Comparison of ENCODE assay signal across 2 cellular contexts in the genomic region with DNA sequence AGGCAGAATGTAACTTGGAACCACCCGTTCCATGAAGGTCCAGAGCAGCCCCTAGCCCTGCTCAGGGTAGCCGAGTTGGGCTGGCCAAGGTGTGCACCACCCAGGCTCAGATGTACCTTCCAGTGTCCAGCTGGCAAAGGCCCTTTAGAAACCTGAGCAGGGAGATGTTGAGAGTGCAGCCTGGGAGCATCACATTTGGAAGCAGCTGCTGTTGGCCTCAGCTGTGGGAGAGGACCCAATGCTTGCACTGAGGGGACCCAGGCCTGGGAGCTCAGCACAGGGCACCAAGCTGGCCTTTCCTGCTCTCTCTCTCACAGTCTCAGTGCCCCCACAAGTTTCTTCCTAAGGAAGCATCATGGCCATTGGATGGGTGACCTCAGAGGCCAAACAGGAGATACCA.
TF ChIP-seq lines count a peak whose summit lies in the region.

No MANE protein-coding gene starts in this region.

TF ChIP-seq in HepG2, 621 proteins besides CTCF, POLR2A, EP300 and RAD21:
- TF ChIP-seq, protein P1, sequence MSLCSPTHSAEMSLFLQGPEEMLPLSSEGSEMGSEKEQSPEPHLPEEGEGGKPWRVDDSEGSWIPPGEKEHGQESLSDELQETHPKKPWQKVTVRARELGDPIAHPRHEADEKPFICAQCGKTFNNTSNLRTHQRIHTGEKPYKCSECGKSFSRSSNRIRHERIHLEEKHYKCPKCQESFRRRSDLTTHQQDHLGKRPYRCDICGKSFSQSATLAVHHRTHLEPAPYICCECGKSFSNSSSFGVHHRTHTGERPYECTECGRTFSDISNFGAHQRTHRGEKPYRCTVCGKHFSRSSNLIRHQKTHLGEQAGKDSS (CRISPR knock-in tag; IDR thresholded peaks at IDR 0.05; ENCODE audit: borderline replicate concordance, low read depth) = no peak
- TF ChIP-seq KDM2A (CRISPR knock-in tag; IDR thresholded peaks at IDR 0.05; ENCODE audit: borderline replicate concordance, low read depth) (no peak), NCOA2 (CRISPR knock-in tag; IDR thresholded peaks at IDR 0.05) (no peak), RXRB (CRISPR knock-in tag; IDR thresholded peaks at IDR 0.05; ENCODE audit: borderline replicate concordance) (no peak), ZNF224 (CRISPR knock-in tag; IDR thresholded peaks at IDR 0.05) (no peak), HOXD1 (CRISPR knock-in tag; IDR thresholded peaks at IDR 0.05) (no peak), ZNF577 (CRISPR knock-in tag; IDR thresholded peaks at IDR 0.05; ENCODE audit: borderline replicate concordance, low read depth) (no peak)
- TF ChIP-seq, protein P2, sequence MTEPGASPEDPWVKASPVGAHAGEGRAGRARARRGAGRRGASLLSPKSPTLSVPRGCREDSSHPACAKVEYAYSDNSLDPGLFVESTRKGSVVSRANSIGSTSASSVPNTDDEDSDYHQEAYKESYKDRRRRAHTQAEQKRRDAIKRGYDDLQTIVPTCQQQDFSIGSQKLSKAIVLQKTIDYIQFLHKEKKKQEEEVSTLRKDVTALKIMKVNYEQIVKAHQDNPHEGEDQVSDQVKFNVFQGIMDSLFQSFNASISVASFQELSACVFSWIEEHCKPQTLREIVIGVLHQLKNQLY (CRISPR knock-in tag; IDR thresholded peaks at IDR 0.05) = no peak
- TF ChIP-seq, protein P3, sequence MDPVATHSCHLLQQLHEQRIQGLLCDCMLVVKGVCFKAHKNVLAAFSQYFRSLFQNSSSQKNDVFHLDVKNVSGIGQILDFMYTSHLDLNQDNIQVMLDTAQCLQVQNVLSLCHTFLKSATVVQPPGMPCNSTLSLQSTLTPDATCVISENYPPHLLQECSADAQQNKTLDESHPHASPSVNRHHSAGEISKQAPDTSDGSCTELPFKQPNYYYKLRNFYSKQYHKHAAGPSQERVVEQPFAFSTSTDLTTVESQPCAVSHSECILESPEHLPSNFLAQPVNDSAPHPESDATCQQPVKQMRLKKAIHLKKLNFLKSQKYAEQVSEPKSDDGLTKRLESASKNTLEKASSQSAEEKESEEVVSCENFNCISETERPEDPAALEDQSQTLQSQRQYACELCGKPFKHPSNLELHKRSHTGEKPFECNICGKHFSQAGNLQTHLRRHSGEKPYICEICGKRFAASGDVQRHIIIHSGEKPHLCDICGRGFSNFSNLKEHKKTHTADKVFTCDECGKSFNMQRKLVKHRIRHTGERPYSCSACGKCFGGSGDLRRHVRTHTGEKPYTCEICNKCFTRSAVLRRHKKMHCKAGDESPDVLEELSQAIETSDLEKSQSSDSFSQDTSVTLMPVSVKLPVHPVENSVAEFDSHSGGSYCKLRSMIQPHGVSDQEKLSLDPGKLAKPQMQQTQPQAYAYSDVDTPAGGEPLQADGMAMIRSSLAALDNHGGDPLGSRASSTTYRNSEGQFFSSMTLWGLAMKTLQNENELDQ (CRISPR knock-in tag; IDR thresholded peaks at IDR 0.05; ENCODE audit: borderline replicate concordance) = no peak
- TF ChIP-seq, protein P4, sequence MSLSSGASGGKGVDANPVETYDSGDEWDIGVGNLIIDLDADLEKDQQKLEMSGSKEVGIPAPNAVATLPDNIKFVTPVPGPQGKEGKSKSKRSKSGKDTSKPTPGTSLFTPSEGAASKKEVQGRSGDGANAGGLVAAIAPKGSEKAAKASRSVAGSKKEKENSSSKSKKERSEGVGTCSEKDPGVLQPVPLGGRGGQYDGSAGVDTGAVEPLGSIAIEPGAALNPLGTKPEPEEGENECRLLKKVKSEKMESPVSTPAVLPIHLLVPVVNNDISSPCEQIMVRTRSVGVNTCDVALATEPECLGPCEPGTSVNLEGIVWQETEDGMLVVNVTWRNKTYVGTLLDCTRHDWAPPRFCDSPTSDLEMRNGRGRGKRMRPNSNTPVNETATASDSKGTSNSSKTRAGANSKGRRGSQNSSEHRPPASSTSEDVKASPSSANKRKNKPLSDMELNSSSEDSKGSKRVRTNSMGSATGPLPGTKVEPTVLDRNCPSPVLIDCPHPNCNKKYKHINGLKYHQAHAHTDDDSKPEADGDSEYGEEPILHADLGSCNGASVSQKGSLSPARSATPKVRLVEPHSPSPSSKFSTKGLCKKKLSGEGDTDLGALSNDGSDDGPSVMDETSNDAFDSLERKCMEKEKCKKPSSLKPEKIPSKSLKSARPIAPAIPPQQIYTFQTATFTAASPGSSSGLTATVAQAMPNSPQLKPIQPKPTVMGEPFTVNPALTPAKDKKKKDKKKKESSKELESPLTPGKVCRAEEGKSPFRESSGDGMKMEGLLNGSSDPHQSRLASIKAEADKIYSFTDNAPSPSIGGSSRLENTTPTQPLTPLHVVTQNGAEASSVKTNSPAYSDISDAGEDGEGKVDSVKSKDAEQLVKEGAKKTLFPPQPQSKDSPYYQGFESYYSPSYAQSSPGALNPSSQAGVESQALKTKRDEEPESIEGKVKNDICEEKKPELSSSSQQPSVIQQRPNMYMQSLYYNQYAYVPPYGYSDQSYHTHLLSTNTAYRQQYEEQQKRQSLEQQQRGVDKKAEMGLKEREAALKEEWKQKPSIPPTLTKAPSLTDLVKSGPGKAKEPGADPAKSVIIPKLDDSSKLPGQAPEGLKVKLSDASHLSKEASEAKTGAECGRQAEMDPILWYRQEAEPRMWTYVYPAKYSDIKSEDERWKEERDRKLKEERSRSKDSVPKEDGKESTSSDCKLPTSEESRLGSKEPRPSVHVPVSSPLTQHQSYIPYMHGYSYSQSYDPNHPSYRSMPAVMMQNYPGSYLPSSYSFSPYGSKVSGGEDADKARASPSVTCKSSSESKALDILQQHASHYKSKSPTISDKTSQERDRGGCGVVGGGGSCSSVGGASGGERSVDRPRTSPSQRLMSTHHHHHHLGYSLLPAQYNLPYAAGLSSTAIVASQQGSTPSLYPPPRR (CRISPR knock-in tag; IDR thresholded peaks at IDR 0.05; ENCODE audit: borderline replicate concordance) = no peak

TF ChIP-seq in H1, 55 proteins besides CTCF, POLR2A, EP300 and RAD21:
- no peak for TF ChIP-seq HDAC2 (IDR thresholded peaks at IDR 0.05; ENCODE audit: borderline replicate concordance in 1 of 2, low read depth in 2 of 2, low read length in 2 of 2)
- TF ChIP-seq, protein P5, sequence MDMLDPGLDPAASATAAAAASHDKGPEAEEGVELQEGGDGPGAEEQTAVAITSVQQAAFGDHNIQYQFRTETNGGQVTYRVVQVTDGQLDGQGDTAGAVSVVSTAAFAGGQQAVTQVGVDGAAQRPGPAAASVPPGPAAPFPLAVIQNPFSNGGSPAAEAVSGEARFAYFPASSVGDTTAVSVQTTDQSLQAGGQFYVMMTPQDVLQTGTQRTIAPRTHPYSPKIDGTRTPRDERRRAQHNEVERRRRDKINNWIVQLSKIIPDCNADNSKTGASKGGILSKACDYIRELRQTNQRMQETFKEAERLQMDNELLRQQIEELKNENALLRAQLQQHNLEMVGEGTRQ (IDR thresholded peaks at IDR 0.05; ENCODE audit: low read length) = no peak
- no peak for TF ChIP-seq CTBP2 (IDR thresholded peaks at IDR 0.05; ENCODE audit: borderline replicate concordance, insufficient read depth, insufficient read length, low read length)
- TF ChIP-seq ASH2L (IDR thresholded peaks at IDR 0.05; ENCODE audit: low read length) = no peak
- no peak for TF ChIP-seq CREB1 (IDR thresholded peaks at IDR 0.05)
- TF ChIP-seq, protein P6, sequence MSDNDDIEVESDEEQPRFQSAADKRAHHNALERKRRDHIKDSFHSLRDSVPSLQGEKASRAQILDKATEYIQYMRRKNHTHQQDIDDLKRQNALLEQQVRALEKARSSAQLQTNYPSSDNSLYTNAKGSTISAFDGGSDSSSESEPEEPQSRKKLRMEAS (IDR thresholded peaks at IDR 0.05) = no peak
- TF ChIP-seq SIRT6 (IDR thresholded peaks at IDR 0.05; ENCODE audit: low read length) = no peak
- no peak for TF ChIP-seq PHF8 (conservative IDR thresholded peaks at IDR 0.05; ENCODE audit: low read depth, low read length)
- no peak for TF ChIP-seq NRF1 (IDR thresholded peaks at IDR 0.05; ENCODE audit: low read depth, low read length)
TF ChIP-seq in H1: peak in this region for 0.
